In genomic region chr3:114450008-114450596, GRCh38 we compare ENCODE assay signal across 13 cellular contexts.
A peak's percentile ranks its signal among the peaks of the same experiment; 100 is the strongest.
DNase-seq lines count a peak whose midpoint lies in the region; ATAC-seq and TF ChIP-seq lines count a peak whose summit lies in the region.
"Had no signal": no experiment of that assay in that cellular context is flagged by ENCODE, and none has a peak within 500 bp of the region (broad histone marks: within the 10 kb centered on the region; RNA-seq: fewer than 3 reads in every experiment).

No MANE protein-coding gene starts in this region.

- H3K27me3 Mint-ChIP-seq in glutamatergic neuron (ENCODE audit: unreplicated experiment) = no peaks in the 10 kb centered on the region

- H3K9me3 ChIP-seq in SU-DHL-6 (ENCODE audit: insufficient read depth, low read length) (no peaks in the 10 kb centered on the region), sigmoid colon (no peaks in the 10 kb centered on the region)

- intact Hi-C loops in sigmoid colon (cut with DNase I) = loop anchor here (5.0 to 10.0 kb wide), 2 partner anchors 68 to 125 kb away; no protein-coding TSS in a partner anchor

- H2AFZ ChIP-seq in SU-DHL-6 (ENCODE audit: low read depth, low read length, severe bottlenecking) = peak overlapping the region; percentile 5

- WGBS in sigmoid colon, 2 donors = 90 to 96% methylated on average over 7 of the region's 7 CpGs

- H3K27ac ChIP-seq in SU-DHL-6 (ENCODE audit: low read depth, low read length) = peak overlapping the region; percentile 88
- H3K27ac ChIP-seq in sigmoid colon = peak overlapping the region; percentile 16 to 72 (median 64)
- H3K27ac ChIP-seq: SK-N-MC had no signal

- peaks cover 2% of the 10 kb centered on the region for H3K9me3 Mint-ChIP-seq in glutamatergic neuron (ENCODE audit: unreplicated experiment)
- H3K9me3 Mint-ChIP-seq: immature natural killer cell had no signal

- H3K27me3 ChIP-seq in SU-DHL-6 (ENCODE audit: low read length) = no peaks in the 10 kb centered on the region
- no peaks in the 10 kb centered on the region for H3K27me3 ChIP-seq in sigmoid colon

- TF ChIP-seq EP300 in sigmoid colon (IDR thresholded peaks at IDR 0.05) = no peak

- TF ChIP-seq CTCF in SU-DHL-6 (IDR thresholded peaks at IDR 0.05; ENCODE audit: insufficient read depth, low read length, poor library complexity, severe bottlenecking) (no peak), sigmoid colon (IDR thresholded peaks at IDR 0.05) (no peak), glutamatergic neuron (IDR thresholded peaks at IDR 0.05; ENCODE audit: partially characterized antibody, unreplicated experiment) (no peak)

- H3K4me3 Mint-ChIP-seq in glutamatergic neuron (ENCODE audit: unreplicated experiment) = no peak overlapping the region
- H3K4me3 Mint-ChIP-seq: immature natural killer cell had no signal

- H3K4me3 ChIP-seq in SU-DHL-6 (ENCODE audit: insufficient read depth, low read length, poor library complexity, severe bottlenecking) = peak overlapping the region; percentile 29
- H3K4me3 ChIP-seq in sigmoid colon = no peak overlapping the region
- H3K4me3 ChIP-seq: SK-N-MC had no signal

- ATAC-seq in GM18907 (IDR thresholded peaks at IDR 0.05; ENCODE audit: unreplicated experiment) = peak; percentile 37
- ATAC-seq in HG03045 (IDR thresholded peaks at IDR 0.05; ENCODE audit: unreplicated experiment) = peak; percentile 24
- no peak for ATAC-seq in left lobe of liver

- peak overlapping the region; percentile 24 for H3K9ac ChIP-seq in SU-DHL-6 (ENCODE audit: low read length)

- H3K36me3 ChIP-seq in SU-DHL-6 (ENCODE audit: low read length) (no peaks in the 10 kb centered on the region), sigmoid colon (no peaks in the 10 kb centered on the region)

- H3K4me1 ChIP-seq in sigmoid colon = peaks cover 0 to 50% (median 29%) of the 10 kb centered on the region in 4 donors

- TF ChIP-seq POLR2A in sigmoid colon (IDR thresholded peaks at IDR 0.05) = no peak

- peak overlapping the region; percentile 83 for H3K4me2 ChIP-seq in SU-DHL-6 (ENCODE audit: low read depth, low read length, poor library complexity, severe bottlenecking)

- peaks cover 15% of the 10 kb centered on the region for H3K4me1 Mint-ChIP-seq in glutamatergic neuron (ENCODE audit: low read depth, unreplicated experiment)

- no peaks in the 10 kb centered on the region for H4K20me1 ChIP-seq in SU-DHL-6 (ENCODE audit: low read depth, low read length)

- no peaks in the 10 kb centered on the region for H3K36me3 Mint-ChIP-seq in glutamatergic neuron (ENCODE audit: unreplicated experiment)
- H3K36me3 Mint-ChIP-seq: immature natural killer cell had no signal

- peaks cover 41% of the 10 kb centered on the region for H3F3A ChIP-seq in SU-DHL-6 (ENCODE audit: insufficient read depth)

- H3K79me2 ChIP-seq in SU-DHL-6 (ENCODE audit: insufficient read depth, low read length) = no peaks in the 10 kb centered on the region

- DNase-seq in sigmoid colon = no peak
- DNase-seq in glutamatergic neuron = no peak
- no peak for DNase-seq in AG08396 (ENCODE audit: low spot score)
- no peak for DNase-seq in left lobe of liver (ENCODE audit: low spot score)
- DNase-seq in activated T-cell treated with anti-CD3 and anti-CD28 coated beads, Interleukin-2, amount 50 U/mL, for 48 hours = no peak
- DNase-seq: activated CD8-positive, alpha-beta memory T cell treated with anti-CD3 and anti-CD28 coated beads, Interleukin-2, amount 50 U/mL, for 4 hours; GOT3; immature natural killer cell; KG1 had no signal

- H3K27ac Mint-ChIP-seq in glutamatergic neuron (ENCODE audit: unreplicated experiment) = no peak overlapping the region
- H3K27ac Mint-ChIP-seq: immature natural killer cell had no signal

- no peaks in the 10 kb centered on the region for H3K9me2 ChIP-seq in SU-DHL-6 (replicated peaks; ENCODE audit: insufficient read depth, low read length)
